ENCODE assay signal across 27 cellular contexts in the genomic region with DNA sequence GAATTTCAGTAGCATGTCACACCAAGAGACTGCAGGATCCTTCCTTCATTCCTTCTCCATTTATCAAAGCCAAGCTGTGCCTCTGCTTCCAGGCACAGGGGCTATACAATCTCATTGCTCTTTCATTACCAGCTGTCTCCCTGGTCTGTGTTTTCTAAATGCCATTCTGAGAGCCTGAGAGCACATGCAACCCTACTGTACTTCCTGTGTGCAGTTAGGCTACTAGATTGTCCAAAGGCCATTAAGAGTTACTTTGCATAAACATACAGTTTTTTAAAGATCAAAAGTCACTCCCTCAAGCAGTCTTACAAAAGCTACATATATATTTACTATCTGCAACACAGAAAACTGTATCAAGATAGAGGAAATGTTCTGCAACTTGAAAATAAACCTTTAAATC.
DNase-seq lines count a peak whose midpoint lies in the region; ATAC-seq, FAIRE-seq and TF ChIP-seq lines count a peak whose summit lies in the region.
"Had no signal": no experiment of that assay in that cellular context is flagged by ENCODE, and none has a peak within 500 bp of the region (broad histone marks: within the 10 kb centered on the region; RNA-seq: fewer than 3 reads in every experiment).

No MANE protein-coding gene starts in this region.

- TF ChIP-seq RAD21 in HepG2 (CRISPR knock-in tag; IDR thresholded peaks at IDR 0.05) = no peak

- H3K4me1 ChIP-seq in HepG2 (ENCODE audit: insufficient read depth, low read length) (peaks cover 9% of the 10 kb centered on the region), right lobe of liver (no peaks in the 10 kb centered on the region), Loucy (ENCODE audit: insufficient read depth, low read length, poor library complexity, severe bottlenecking) (peaks cover 4% of the 10 kb centered on the region), heart left ventricle (peaks cover 0 to 2% (median 0%) of the 10 kb centered on the region in 12 donors)
- H3K4me1 ChIP-seq: BE2C, BLaER1 had no signal

- H3K9me3 ChIP-seq in HepG2 (ENCODE audit: low read length) = no peaks in the 10 kb centered on the region
- no peaks in the 10 kb centered on the region for H3K9me3 ChIP-seq in right lobe of liver
- H3K9me3 ChIP-seq in Loucy (ENCODE audit: insufficient read depth, low read depth, low read length) = no peaks in the 10 kb centered on the region
- H3K9me3 ChIP-seq in heart left ventricle = no peaks in the 10 kb centered on the region
- H3K9me3 ChIP-seq: BE2C, BLaER1 had no signal

- DNase-seq in HepG2 (ENCODE audit: low spot score) (no peak), right lobe of liver (no peak), left colon (no peak), heart left ventricle (no peak)
- DNase-seq: 8988T; ACHN; BE2C; C1 segment of cervical spinal cord; CD4-positive, alpha-beta memory T cell; CD4-positive, CD25-positive, alpha-beta regulatory T cell; CD8-positive, alpha-beta memory T cell; COR-L47; DMS 273 treated with DMSO at 0.1 percent for 48 hours; DMS153; DMS53; DMS79; DND-41; EL; GDM1 had no signal

- H4K20me1 ChIP-seq in HepG2 (ENCODE audit: insufficient read depth, low read length) (no peaks in the 10 kb centered on the region), Loucy (ENCODE audit: insufficient read depth, low read length, poor library complexity, severe bottlenecking) (no peaks in the 10 kb centered on the region)
- H4K20me1 ChIP-seq: BLaER1 had no signal

- ATAC-seq in HepG2 = peak; percentile 78
- ATAC-seq in right lobe of liver = no peak
- peak; percentile 67 for ATAC-seq in left colon
- ATAC-seq in HG02759 (IDR thresholded peaks at IDR 0.05; ENCODE audit: unreplicated experiment) = no peak
- ATAC-seq in heart left ventricle = no peak
- ATAC-seq in GM21423 (IDR thresholded peaks at IDR 0.05; ENCODE audit: unreplicated experiment) = no peak
- ATAC-seq: GM12878 had no signal

- H3K9me2 ChIP-seq in Loucy (replicated peaks; ENCODE audit: low read depth, low read length) = no peaks in the 10 kb centered on the region

- no peak for TF ChIP-seq CTCF in HepG2 (CRISPR knock-in tag; IDR thresholded peaks at IDR 0.05)
- TF ChIP-seq CTCF in right lobe of liver (IDR thresholded peaks at IDR 0.05) = no peak
- TF ChIP-seq CTCF in Loucy (conservative IDR thresholded peaks at IDR 0.05; ENCODE audit: low read length) = no peak
- no peak for TF ChIP-seq CTCF in heart left ventricle (IDR thresholded peaks at IDR 0.05)

- H3K36me3 ChIP-seq in HepG2 (replicated peaks in 1 of 2; ENCODE audit: control insufficient read depth in 1 of 2, insufficient read depth in 2 of 2, low read length in 2 of 2) = no peaks in the 10 kb centered on the region
- H3K36me3 ChIP-seq in right lobe of liver = no peaks in the 10 kb centered on the region
- no peaks in the 10 kb centered on the region for H3K36me3 ChIP-seq in Loucy (ENCODE audit: insufficient read depth, low read length)
- H3K36me3 ChIP-seq in heart left ventricle = peaks cover 0 to 8% (median 0%) of the 10 kb centered on the region in 9 donors
- H3K36me3 ChIP-seq: BE2C, BLaER1 had no signal

- FAIRE-seq in HepG2 (lab: Jason Lieb, UNC) = no peak
- FAIRE-seq: A204.1, GM12878, GM12892, GM18507 had no signal

- no peaks in the 10 kb centered on the region for H3K79me2 ChIP-seq in HepG2 (ENCODE audit: insufficient read depth, low read length)
- no peaks in the 10 kb centered on the region for H3K79me2 ChIP-seq in Loucy (ENCODE audit: insufficient read depth, low read length)

- POLR2A ChIA-PET in HepG2 (lab: Yijun Ruan, JAX) = no interaction called here

- H3K27ac ChIP-seq in HepG2 (ENCODE audit: extremely low read length, insufficient read depth, low read length) = no peak overlapping the region
- H3K27ac ChIP-seq in right lobe of liver = no peak overlapping the region
- H3K27ac ChIP-seq in heart left ventricle = no peak overlapping the region
- H3K27ac ChIP-seq: BLaER1 had no signal

- CTCF ChIA-PET in HepG2 (lab: Yijun Ruan, JAX; ENCODE audit: low intra/inter-chr PET ratio, low total read pairs) = no interaction called here

- no peaks in the 10 kb centered on the region for H3K27me3 ChIP-seq in HepG2 (ENCODE audit: control insufficient read depth in 1 of 2, insufficient read depth in 2 of 2, low read length in 2 of 2)
- no peaks in the 10 kb centered on the region for H3K27me3 ChIP-seq in right lobe of liver
- no peaks in the 10 kb centered on the region for H3K27me3 ChIP-seq in Loucy (ENCODE audit: insufficient read depth, low read length, poor library complexity, severe bottlenecking)
- no peaks in the 10 kb centered on the region for H3K27me3 ChIP-seq in heart left ventricle
- H3K27me3 ChIP-seq: BE2C, BLaER1 had no signal

- TF ChIP-seq POLR2A in HepG2 (IDR thresholded peaks at IDR 0.05; ENCODE audit: insufficient read depth in 1 of 2, low read depth in 2 of 2, low read length in 2 of 2) (no peak), right lobe of liver (IDR thresholded peaks at IDR 0.05) (no peak), heart left ventricle (IDR thresholded peaks at IDR 0.05) (no peak)

- TF ChIP-seq EP300 in HepG2 (IDR thresholded peaks at IDR 0.05; ENCODE audit: low read depth in 2 of 2, low read length in 2 of 2) (no peak), HepG2 (CRISPR knock-in tag; IDR thresholded peaks at IDR 0.05; ENCODE audit: borderline replicate concordance) (no peak)

- no TSS peak for BruUV-seq in HepG2 (replicated peaks; lab: Mats Ljungman, UMichigan)

- H3K4me2 ChIP-seq in HepG2 (ENCODE audit: low read depth, low read length) = no peak overlapping the region
- H3K4me2 ChIP-seq in Loucy (ENCODE audit: low read depth, low read length, poor library complexity, severe bottlenecking) = no peak overlapping the region
- H3K4me2 ChIP-seq: BLaER1 had no signal

- in situ Hi-C loops in HepG2 (cut with HindIII; ENCODE audit: extremely low pct_ligation_motif_present, low pct_unique_long_range_greater_than_20kb) = no loop called here

- H2AFZ ChIP-seq in HepG2 (ENCODE audit: low read length) = peak overlapping the region; percentile 55
- H2AFZ ChIP-seq in Loucy (ENCODE audit: low read length) = peak overlapping the region; percentile 38

- H3K9ac ChIP-seq in HepG2 (ENCODE audit: insufficient read depth, low read depth, low read length) (no peak overlapping the region), Loucy (ENCODE audit: low read depth, low read length, poor library complexity, severe bottlenecking) (no peak overlapping the region)
- H3K9ac ChIP-seq: BLaER1 had no signal

- intact Hi-C loops in HepG2 (cut with micrococcal nuclease; ENCODE audit: unreplicated experiment) (no loop called here), right lobe of liver (cut with DNase I) (no loop called here), left colon (cut with DNase I, micrococcal nuclease) (no loop called here), heart left ventricle (cut with DNase I) (no loop called here)

- H3F3A ChIP-seq in Loucy (ENCODE audit: low read depth) = no peaks in the 10 kb centered on the region

- H3K4me3 ChIP-seq in HepG2 (replicated peaks in 1 of 3; ENCODE audit: insufficient read depth in 1 of 3, low read depth in 2 of 3, low read length in 3 of 3) (no peak overlapping the region), right lobe of liver (no peak overlapping the region), Loucy (ENCODE audit: low read length, poor library complexity, severe bottlenecking) (no peak overlapping the region), heart left ventricle (no peak overlapping the region)
- H3K4me3 ChIP-seq: BLaER1, GM12878 had no signal

TF ChIP-seq in HepG2, 621 proteins besides CTCF, POLR2A, EP300 and RAD21 (continues in another document):
- TF ChIP-seq, protein P1, sequence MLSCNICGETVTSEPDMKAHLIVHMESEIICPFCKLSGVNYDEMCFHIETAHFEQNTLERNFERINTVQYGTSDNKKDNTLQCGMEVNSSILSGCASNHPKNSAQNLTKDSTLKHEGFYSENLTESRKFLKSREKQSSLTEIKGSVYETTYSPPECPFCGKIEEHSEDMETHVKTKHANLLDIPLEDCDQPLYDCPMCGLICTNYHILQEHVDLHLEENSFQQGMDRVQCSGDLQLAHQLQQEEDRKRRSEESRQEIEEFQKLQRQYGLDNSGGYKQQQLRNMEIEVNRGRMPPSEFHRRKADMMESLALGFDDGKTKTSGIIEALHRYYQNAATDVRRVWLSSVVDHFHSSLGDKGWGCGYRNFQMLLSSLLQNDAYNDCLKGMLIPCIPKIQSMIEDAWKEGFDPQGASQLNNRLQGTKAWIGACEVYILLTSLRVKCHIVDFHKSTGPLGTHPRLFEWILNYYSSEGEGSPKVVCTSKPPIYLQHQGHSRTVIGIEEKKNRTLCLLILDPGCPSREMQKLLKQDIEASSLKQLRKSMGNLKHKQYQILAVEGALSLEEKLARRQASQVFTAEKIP (CRISPR knock-in tag; IDR thresholded peaks at IDR 0.05; ENCODE audit: borderline replicate concordance) = no peak
- TF ChIP-seq, protein P2, sequence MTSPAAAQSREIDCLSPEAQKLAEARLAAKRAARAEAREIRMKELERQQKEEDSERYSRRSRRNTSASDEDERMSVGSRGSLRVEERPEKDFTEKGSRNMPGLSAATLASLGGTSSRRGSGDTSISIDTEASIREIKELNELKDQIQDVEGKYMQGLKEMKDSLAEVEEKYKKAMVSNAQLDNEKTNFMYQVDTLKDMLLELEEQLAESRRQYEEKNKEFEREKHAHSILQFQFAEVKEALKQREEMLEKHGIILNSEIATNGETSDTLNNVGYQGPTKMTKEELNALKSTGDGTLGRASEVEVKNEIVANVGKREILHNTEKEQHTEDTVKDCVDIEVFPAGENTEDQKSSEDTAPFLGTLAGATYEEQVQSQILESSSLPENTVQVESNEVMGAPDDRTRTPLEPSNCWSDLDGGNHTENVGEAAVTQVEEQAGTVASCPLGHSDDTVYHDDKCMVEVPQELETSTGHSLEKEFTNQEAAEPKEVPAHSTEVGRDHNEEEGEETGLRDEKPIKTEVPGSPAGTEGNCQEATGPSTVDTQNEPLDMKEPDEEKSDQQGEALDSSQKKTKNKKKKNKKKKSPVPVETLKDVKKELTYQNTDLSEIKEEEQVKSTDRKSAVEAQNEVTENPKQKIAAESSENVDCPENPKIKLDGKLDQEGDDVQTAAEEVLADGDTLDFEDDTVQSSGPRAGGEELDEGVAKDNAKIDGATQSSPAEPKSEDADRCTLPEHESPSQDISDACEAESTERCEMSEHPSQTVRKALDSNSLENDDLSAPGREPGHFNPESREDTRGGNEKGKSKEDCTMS (CRISPR knock-in tag; conservative IDR thresholded peaks at IDR 0.05) = no peak
- TF ChIP-seq TCF7 (IDR thresholded peaks at IDR 0.05; ENCODE audit: low read depth) (no peak), ZNF777 (CRISPR knock-in tag; IDR thresholded peaks at IDR 0.05) (no peak), ZNF501 (CRISPR knock-in tag; IDR thresholded peaks at IDR 0.05) (no peak), SOX5 (CRISPR knock-in tag; IDR thresholded peaks at IDR 0.05; ENCODE audit: borderline replicate concordance) (no peak), ATF7 (IDR thresholded peaks at IDR 0.05) (no peak), ATF7 (CRISPR knock-in tag; IDR thresholded peaks at IDR 0.05) (no peak), MAFG (CRISPR knock-in tag; IDR thresholded peaks at IDR 0.05) (no peak), ETV5 (CRISPR knock-in tag; IDR thresholded peaks at IDR 0.05; ENCODE audit: borderline replicate concordance) (no peak)

Comparison
In these comparisons a context has a peak if more than half of its experiments do, and no peak if none do; other contexts are left out.
1. ATAC-seq: peak in HepG2 (single experiment) and left colon (single experiment); none in right lobe of liver (0 of 4), HG02759 (single experiment), heart left ventricle (0 of 4) and GM21423 (single experiment).